In genomic region chr10:20746856-20747255, GRCh38 we compare ENCODE assay signal across 24 cellular contexts.
"Had no signal": no experiment of that assay in that cellular context is flagged by ENCODE, and none has a peak within 500 bp of the region (broad histone marks: within the 10 kb centered on the region; RNA-seq: fewer than 3 reads in every experiment).

No MANE protein-coding gene starts in this region.

- H3K27ac Mint-ChIP-seq: immature natural killer cell; mesothelial cell of epicardium; naive thymus-derived CD4-positive, alpha-beta T cell; progenitor cell of endocrine pancreas; stimulated activated memory B cell treated with anti-CD40 and anti-IgM and Interleukin-4, amounts not matched to agents 10 μg/mL and 1 μg/mL and 100 μg/mL, for 72 hours; stimulated activated naive CD8-positive, alpha-beta T cell treated with anti-CD3 and anti-CD28 coated beads, Interleukin-15, amount 100 ng/mL, for 72 hours had no signal

- H3K36me3 Mint-ChIP-seq: naive thymus-derived CD4-positive, alpha-beta T cell; stimulated activated memory B cell treated with anti-CD40 and anti-IgM and Interleukin-4, amounts not matched to agents 10 μg/mL and 1 μg/mL and 100 μg/mL, for 72 hours had no signal

- DNase-seq: hypothalamus; immature natural killer cell; left ventricle myocardium inferior; mesendoderm; naive thymus-derived CD4-positive, alpha-beta T cell; ovary; right lobe of liver; stimulated activated CD4-positive, alpha-beta T cell treated with anti-CD3 and anti-CD28 coated beads, Interleukin-1b, Interleukin-23, amount 100 ng/mL, for 48 hours; stimulated activated CD4-positive, alpha-beta T cell treated with anti-CD3 and anti-CD28 coated beads, Interleukin-2, amount 100 ng/mL, for 48 hours; stimulated activated CD4-positive, alpha-beta T cell treated with anti-CD3 and anti-CD28 coated beads, Interleukin-4, amount 100 ng/mL, for 4 hours; stimulated activated CD8-positive, alpha-beta memory T cell treated with anti-CD3 and anti-CD28 coated beads, Interleukin-4, amount 100 ng/mL, for 48 hours; stimulated activated naive CD4-positive, alpha-beta T cell treated with Interleukin-2 at 50 U/mL for 16 hours; stimulated activated naive CD8-positive, alpha-beta T cell treated with anti-CD3 and anti-CD28 coated beads, Interleukin-15, amount 100 ng/mL, for 72 hours; testis; tibial artery; trophoblast cell; uterus had no signal

- H3K27ac ChIP-seq: left ventricle myocardium inferior, ovary, right atrium auricular region, right lobe of liver, testis, uterus had no signal

- H3K27me3 Mint-ChIP-seq: stimulated activated memory B cell treated with anti-CD40 and anti-IgM and Interleukin-4, amounts not matched to agents 10 μg/mL and 1 μg/mL and 100 μg/mL, for 72 hours; stimulated activated naive CD8-positive, alpha-beta T cell treated with anti-CD3 and anti-CD28 coated beads, Interleukin-15, amount 100 ng/mL, for 72 hours had no signal

- H3K4me1 ChIP-seq: left ventricle myocardium inferior, right lobe of liver, testis, uterus had no signal

- H3K4me3 ChIP-seq: left ventricle myocardium inferior, lung, ovary, right atrium auricular region, right lobe of liver, smooth muscle cell, testis, tibial artery, uterus had no signal

- H3K36me3 ChIP-seq: left ventricle myocardium inferior, ovary, right atrium auricular region, right lobe of liver, tibial artery, uterus had no signal

- H3K4me3 Mint-ChIP-seq: immature natural killer cell; mesothelial cell of epicardium; naive thymus-derived CD4-positive, alpha-beta T cell; natural killer cell treated with Interleukin-12 subunit alpha and Interleukin-12 subunit beta and Interleukin-15 and Interleukin-18, amount 100 ng/mL, for 72 hours; stimulated activated memory B cell treated with anti-CD40 and anti-IgM and Interleukin-4, amounts not matched to agents 10 μg/mL and 1 μg/mL and 100 μg/mL, for 72 hours; stimulated activated naive CD8-positive, alpha-beta T cell treated with anti-CD3 and anti-CD28 coated beads, Interleukin-15, amount 100 ng/mL, for 72 hours had no signal

- H3K4me1 Mint-ChIP-seq: stimulated activated memory B cell treated with anti-CD40 and anti-IgM and Interleukin-4, amounts not matched to agents 10 μg/mL and 1 μg/mL and 100 μg/mL, for 72 hours; stimulated activated naive CD8-positive, alpha-beta T cell treated with anti-CD3 and anti-CD28 coated beads, Interleukin-15, amount 100 ng/mL, for 72 hours had no signal

- ATAC-seq: naive thymus-derived CD4-positive, alpha-beta T cell; natural killer cell treated with Interleukin-12 subunit alpha and Interleukin-12 subunit beta and Interleukin-15 and Interleukin-18, amount 100 ng/mL, for 72 hours; right lobe of liver; stimulated activated memory B cell treated with anti-CD40 and anti-IgM and Interleukin-4, amounts not matched to agents 10 μg/mL and 1 μg/mL and 100 μg/mL, for 72 hours; stimulated activated naive CD8-positive, alpha-beta T cell treated with anti-CD3 and anti-CD28 coated beads, Interleukin-15, amount 100 ng/mL, for 72 hours had no signal

- H3K27me3 ChIP-seq: ovary, right atrium auricular region, right lobe of liver, testis, tibial artery, uterus had no signal

- H3K9me3 ChIP-seq: ovary, right lobe of liver, testis, uterus had no signal
